ENCODE assay signal across 11 cellular contexts in the genomic region with DNA sequence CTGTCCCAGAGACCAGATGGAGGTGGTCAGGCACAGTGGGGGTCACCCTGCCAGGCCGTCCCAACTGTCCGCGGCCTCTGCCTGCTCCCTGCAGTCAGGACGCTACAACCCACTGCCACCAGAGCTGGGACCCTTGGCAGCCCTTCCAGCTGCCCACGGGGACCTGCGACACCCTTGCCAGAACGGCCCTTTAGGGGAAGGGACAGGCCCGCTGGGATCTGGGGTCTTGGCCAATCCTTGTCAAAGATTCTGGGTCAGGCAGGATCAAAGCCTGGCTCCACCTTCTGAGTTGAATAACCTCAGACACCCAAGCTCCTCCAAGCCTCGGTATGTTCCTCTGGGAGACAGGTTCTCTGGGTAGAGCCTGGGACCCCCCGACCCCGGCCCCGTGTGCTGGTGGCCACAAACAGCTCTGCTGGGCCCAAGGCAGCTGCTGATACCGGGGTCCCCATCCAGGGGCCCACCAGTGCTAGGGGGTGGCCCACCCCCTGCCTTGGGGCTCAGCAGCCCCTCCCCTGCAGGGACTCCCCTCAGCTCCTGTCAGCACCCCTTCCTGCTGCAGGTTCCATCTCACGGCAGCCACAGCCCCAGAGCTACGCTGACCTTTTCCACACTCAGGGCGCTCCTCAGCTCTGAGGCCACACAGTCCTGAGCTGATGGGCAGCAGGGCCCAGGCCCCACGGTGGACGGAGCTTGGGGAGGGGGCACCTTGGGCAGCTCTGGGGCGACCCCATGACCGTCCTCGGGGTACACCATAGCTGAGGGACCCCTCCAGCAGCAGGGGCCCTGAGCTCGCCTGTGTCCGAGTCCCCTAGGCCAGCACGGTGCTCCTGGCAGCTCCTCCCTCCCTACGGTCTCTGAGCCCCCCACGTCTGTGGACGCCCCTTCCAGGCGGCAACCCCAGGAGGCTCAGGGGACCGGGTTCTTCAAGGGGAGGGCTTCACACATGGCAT. TPM values are rescaled to one million over a fixed set of nuclear protein-coding genes. Genes with fewer than 3 reads are reported as not detected.
A peak's percentile ranks its signal among the peaks of the same experiment; 100 is the strongest.
DNase-seq lines count a peak whose midpoint lies in the region; ATAC-seq and TF ChIP-seq lines count a peak whose summit lies in the region.
"Had no signal": no experiment of that assay in that cellular context is flagged by ENCODE, and none has a peak within 500 bp of the region (broad histone marks: within the 10 kb centered on the region; RNA-seq: fewer than 3 reads in every experiment).

No MANE protein-coding gene starts in this region.

- H3K4me1 Mint-ChIP-seq in activated naive CD4-positive, alpha-beta T cell treated with anti-CD3 and anti-CD28 coated beads, Interleukin-2, amount 50 U/mL, for 24 hours, result no peaks in the 10 kb centered on the region

- H3K36me3 ChIP-seq in cardiac muscle cell, result no peaks in the 10 kb centered on the region
- peaks cover 0 to 14% of the 10 kb centered on the region in 2 donors for H3K36me3 ChIP-seq in vagina

- no peak for TF ChIP-seq CTCF in cardiac muscle cell (IDR thresholded peaks at IDR 0.05; ENCODE audit: low read depth, low read length)
- no peak for TF ChIP-seq CTCF in omental fat pad (IDR thresholded peaks at IDR 0.05)
- no peak for TF ChIP-seq CTCF in vagina (IDR thresholded peaks at IDR 0.05)

- no peak overlapping the region for H3K4me3 ChIP-seq in cardiac muscle cell
- peak overlapping the region; percentile 26 to 42 for H3K4me3 ChIP-seq in vagina

- H3K9me3 Mint-ChIP-seq in activated naive CD4-positive, alpha-beta T cell treated with anti-CD3 and anti-CD28 coated beads, Interleukin-2, amount 50 U/mL, for 24 hours, result no peaks in the 10 kb centered on the region
- no peaks in the 10 kb centered on the region for H3K9me3 Mint-ChIP-seq in activated naive CD4-positive, alpha-beta T cell treated with anti-CD3 and anti-CD28 coated beads, Interleukin-2, amount 50 U/mL, for 72 hours
- H3K9me3 Mint-ChIP-seq: IgD-negative memory B cell had no signal

- no peak for ATAC-seq in activated naive CD4-positive, alpha-beta T cell treated with anti-CD3 and anti-CD28 coated beads, Interleukin-2, amount 50 U/mL, for 72 hours
- peak; percentile 23 for ATAC-seq in omental fat pad (ENCODE audit: low FRiP score)

- H3K4me3 Mint-ChIP-seq in activated naive CD4-positive, alpha-beta T cell treated with anti-CD3 and anti-CD28 coated beads, Interleukin-2, amount 50 U/mL, for 24 hours, result no peak overlapping the region
- H3K4me3 Mint-ChIP-seq: IgD-negative memory B cell had no signal

- H3K36me3 Mint-ChIP-seq in activated naive CD4-positive, alpha-beta T cell treated with anti-CD3 and anti-CD28 coated beads, Interleukin-2, amount 50 U/mL, for 24 hours, result peaks cover 2% of the 10 kb centered on the region
- no peaks in the 10 kb centered on the region for H3K36me3 Mint-ChIP-seq in activated naive CD4-positive, alpha-beta T cell treated with anti-CD3 and anti-CD28 coated beads, Interleukin-2, amount 50 U/mL, for 72 hours
- H3K36me3 Mint-ChIP-seq: IgD-negative memory B cell had no signal

- intact Hi-C loops in vagina (cut with DNase I), result no loop called here

- no peaks in the 10 kb centered on the region for H3K27me3 ChIP-seq in cardiac muscle cell
- no peaks in the 10 kb centered on the region for H3K27me3 ChIP-seq in vagina

- H3K27ac ChIP-seq in cardiac muscle cell (peak overlapping the region; percentile 78), vagina (peak overlapping the region; percentile 92)

- H3K9me3 ChIP-seq in cardiac muscle cell (ENCODE audit: low read depth) (no peaks in the 10 kb centered on the region), vagina (no peaks in the 10 kb centered on the region)

- DNase-seq in activated naive CD4-positive, alpha-beta T cell treated with anti-CD3 and anti-CD28 coated beads, Interleukin-2, amount 50 U/mL, for 72 hours (ENCODE audit: low spot score in 2 of 2), result no peak
- DNase-seq in cardiac muscle cell (ENCODE audit: low read depth in 1 of 2, low spot score in 1 of 2) (peak in 1 of 2 donors; percentile 53), omental fat pad (ENCODE audit: low spot score) (no peak), vagina (ENCODE audit: extremely low spot score in 2 of 2) (no peak), NCI-H1436 treated with DMSO at 0.1 percent for 48 hours (lab: John Stamatoyannopoulos, UW) (no peak), NCI-H526 treated with DMSO at 0.1 percent for 48 hours (lab: John Stamatoyannopoulos, UW) (no peak), RKO (ENCODE audit: low spot score) (no peak)
- DNase-seq: activated CD8-positive, alpha-beta memory T cell treated with anti-CD3 and anti-CD28 coated beads, Interleukin-2, amount 50 U/mL, for 4 hours; NCI-H524 had no signal

- H3K27ac Mint-ChIP-seq in activated naive CD4-positive, alpha-beta T cell treated with anti-CD3 and anti-CD28 coated beads, Interleukin-2, amount 50 U/mL, for 24 hours, result peak overlapping the region; percentile 51
- no peak overlapping the region for H3K27ac Mint-ChIP-seq in activated naive CD4-positive, alpha-beta T cell treated with anti-CD3 and anti-CD28 coated beads, Interleukin-2, amount 50 U/mL, for 72 hours
- H3K27ac Mint-ChIP-seq: IgD-negative memory B cell had no signal

- no peaks in the 10 kb centered on the region for H3K27me3 Mint-ChIP-seq in activated naive CD4-positive, alpha-beta T cell treated with anti-CD3 and anti-CD28 coated beads, Interleukin-2, amount 50 U/mL, for 24 hours
- H3K27me3 Mint-ChIP-seq: IgD-negative memory B cell had no signal

- peaks cover 8% of the 10 kb centered on the region for H3K4me1 ChIP-seq in cardiac muscle cell (ENCODE audit: low read depth)
- peaks cover 60% of the 10 kb centered on the region for H3K4me1 ChIP-seq in vagina

- TF ChIP-seq POLR2A in vagina (IDR thresholded peaks at IDR 0.05), result no peak

RNA-seq across cellular contexts. Expression of a gene that starts 18.4 kb away (rescaled TPM):
- total RNA-seq in activated naive CD4-positive, alpha-beta T cell treated with anti-CD3 and anti-CD28 coated beads, Interleukin-2, amount 50 U/mL, for 72 hours, result 100 to 1,000 TPM; 113 to 144 TPM
- total RNA-seq in cardiac muscle cell, result 23.0 and 28.5 TPM in 2 replicates
- 6.8 and 11.8 TPM in 2 replicates for polyA plus RNA-seq in cardiac muscle cell
- 100 to 1,000 TPM in 1 of 4 donors, 10 to 100 TPM in 3; 33.1 to 208 (median 61.9) TPM for total RNA-seq in omental fat pad
- total RNA-seq in vagina, result 54.0 TPM

RNA-seq across cellular contexts. Expression of a gene that starts 50.0 kb away (rescaled TPM):
- total RNA-seq in activated naive CD4-positive, alpha-beta T cell treated with anti-CD3 and anti-CD28 coated beads, Interleukin-2, amount 50 U/mL, for 72 hours, result 10 to 100 TPM; 73.1 to 86.4 TPM
- total RNA-seq in cardiac muscle cell (140 and 180 TPM in 2 replicates), omental fat pad (10 to 100 TPM; 38.0 to 48.4 (median 44.2) TPM), vagina (54.5 TPM)
- 122 and 154 TPM in 2 replicates for polyA plus RNA-seq in cardiac muscle cell

RNA-seq across cellular contexts. Expression of a gene that starts 51.8 kb away (rescaled TPM):
- 100 to 1,000 TPM; 154 to 316 TPM for total RNA-seq in activated naive CD4-positive, alpha-beta T cell treated with anti-CD3 and anti-CD28 coated beads, Interleukin-2, amount 50 U/mL, for 72 hours
- total RNA-seq in cardiac muscle cell (759 and 903 TPM in 2 replicates), omental fat pad (1,000 to 10,000 TPM in 1 of 4 donors, 100 to 1,000 TPM in 3; 429 to 1,640 (median 892) TPM), vagina (524 TPM)
- polyA plus RNA-seq in cardiac muscle cell, result 826 and 860 TPM in 2 replicates
